Comparison of ENCODE assay signal across 8 cellular contexts in genomic region chr3:141231101-141231922, GRCh38. TPM values are rescaled to one million over a fixed set of nuclear protein-coding genes. Genes with fewer than 3 reads are reported as not detected.
DNase-seq lines count a peak whose midpoint lies in the region; ATAC-seq and TF ChIP-seq lines count a peak whose summit lies in the region.

Gene PXYLP1 (plus strand): TSS chr3:141231825. CDS start chr3:141260176, 28,351 bp downstream.

- no peaks in the 10 kb centered on the region for H3K9me3 ChIP-seq in CD8-positive, alpha-beta T cell (ENCODE audit: low read length)
- no peaks in the 10 kb centered on the region for H3K9me3 ChIP-seq in effector memory CD4-positive, alpha-beta T cell (ENCODE audit: control insufficient read depth, low read length)

- H3K4me3 ChIP-seq in CD8-positive, alpha-beta T cell (ENCODE audit: low read depth, low read length), result peak within 1 kb of the TSS; percentile 94
- H3K4me3 ChIP-seq in effector memory CD4-positive, alpha-beta T cell (ENCODE audit: insufficient read depth, low read depth, low read length, poor library complexity, severe bottlenecking), result peak within 1 kb of the TSS; percentile 90

- H3K4me3 Mint-ChIP-seq in CD8-positive, alpha-beta T cell, result peak within 1 kb of the TSS; percentile 91

- peak; percentile 66 for TF ChIP-seq CTCF in CD8-positive, alpha-beta T cell (IDR thresholded peaks at IDR 0.05)

- H3K27ac ChIP-seq in CD8-positive, alpha-beta T cell (ENCODE audit: low read depth, low read length), result peak within 1 kb of the TSS; percentile 94
- H3K27ac ChIP-seq in effector memory CD4-positive, alpha-beta T cell (ENCODE audit: insufficient read depth, low read length, poor library complexity, severe bottlenecking), result peak within 1 kb of the TSS; percentile 82

- H3K9me3 Mint-ChIP-seq in CD8-positive, alpha-beta T cell, result no peaks in the 10 kb centered on the region

- no peaks in the 10 kb centered on the region for H3K36me3 ChIP-seq in CD8-positive, alpha-beta T cell (ENCODE audit: insufficient read depth, low read length)
- H3K36me3 ChIP-seq in effector memory CD4-positive, alpha-beta T cell (ENCODE audit: control insufficient read depth, insufficient read depth, low read length), result no peaks in the 10 kb centered on the region

- H3K36me3 Mint-ChIP-seq in CD8-positive, alpha-beta T cell, result peaks cover 17% of the 10 kb centered on the region

- H3K4me1 Mint-ChIP-seq in CD8-positive, alpha-beta T cell (ENCODE audit: low read depth), result peaks cover 51% of the 10 kb centered on the region

- ATAC-seq in CD8-positive, alpha-beta T cell, result peak; percentile 90
- ATAC-seq in GM19372 (IDR thresholded peaks at IDR 0.05; ENCODE audit: low read depth, unreplicated experiment) (peak; percentile 94), HG03521 (IDR thresholded peaks at IDR 0.05; ENCODE audit: unreplicated experiment) (peak; percentile 96)

- H3K27me3 ChIP-seq in CD8-positive, alpha-beta T cell (ENCODE audit: insufficient read depth, low read length), result no peaks in the 10 kb centered on the region
- H3K27me3 ChIP-seq in effector memory CD4-positive, alpha-beta T cell (replicated peaks; ENCODE audit: control insufficient read depth, insufficient read depth, low read length, poor library complexity, severe bottlenecking), result no peaks in the 10 kb centered on the region

- CTCF ChIA-PET in CD8-positive, alpha-beta T cell (lab: Charles Lee), result interaction anchor here (0.6 to 9.3 kb wide), 31 partner anchors 8 to 228 kb away, joined by 3 to 144 read pairs (median 6); no protein-coding TSS in a partner anchor

- H3K4me1 ChIP-seq in CD8-positive, alpha-beta T cell (ENCODE audit: insufficient read depth, low read length), result peaks cover 42% of the 10 kb centered on the region
- peaks cover 10% of the 10 kb centered on the region for H3K4me1 ChIP-seq in effector memory CD4-positive, alpha-beta T cell (ENCODE audit: control insufficient read depth, insufficient read depth, low read length, poor library complexity, severe bottlenecking)

- intact Hi-C loops in CD8-positive, alpha-beta T cell (cut with DNase I, micrococcal nuclease), result loop anchor here (1.0 to 10.0 kb wide), 11 partner anchors 25 to 1343 kb away; partner anchors contain the start of genes ATP1B3 (in 1 of the 2), ATR (in 1 of the 2), RNF7 (in 1 of the 2) and SLC25A36 (in 1 of the 2)

- POLR2A ChIA-PET in CD8-positive, alpha-beta T cell (lab: Charles Lee), result interaction anchor here (0.6 to 9.0 kb wide), 30 partner anchors 9 to 1771 kb away, joined by 3 to 198 read pairs (median 5); partner anchors contain the start of gene U2SURP

- DNase-seq in CD8-positive, alpha-beta T cell, result peak; percentile 78 to 95 (median 89)
- peak; percentile 44 for DNase-seq in NCI-H82 treated with DMSO at 0.1 percent for 48 hours (lab: John Stamatoyannopoulos, UW; ENCODE audit: unreplicated experiment)
- DNase-seq in activated CD8-positive, alpha-beta memory T cell treated with anti-CD3 and anti-CD28 coated beads for 1 hour (ENCODE audit: extremely low read depth in 1 of 2, low read depth in 1 of 2), result peak; percentile 60 to 84
- peak; percentile 77 to 82 (median 80) for DNase-seq in effector memory CD4-positive, alpha-beta T cell
- peak; percentile 97 for DNase-seq in mesenteric fat pad (ENCODE audit: low spot score)
- peak; percentile 77 for DNase-seq in stimulated activated CD8-positive, alpha-beta memory T cell treated with anti-CD3 and anti-CD28 coated beads, Interleukin-15, amount 100 ng/mL, for 24 hours (ENCODE audit: low read depth)

- H3K27ac Mint-ChIP-seq in CD8-positive, alpha-beta T cell, result peak within 1 kb of the TSS; percentile 98

- H3K27me3 Mint-ChIP-seq in CD8-positive, alpha-beta T cell (ENCODE audit: low read depth), result no peaks in the 10 kb centered on the region

RNA-seq across cellular contexts. Expression of gene PXYLP1, which starts in this region (rescaled TPM):
- total RNA-seq in CD8-positive, alpha-beta T cell, result 10 to 100 TPM; 14.5 to 21.8 TPM
- 7.1 TPM for total RNA-seq in mesenteric fat pad

Comparison
In these comparisons a context has a peak if more than half of its experiments do, and no peak if none do; other contexts are left out.
1. Peak in every context shown above with its lines: DNase-seq, ATAC-seq, H3K4me3 ChIP-seq and H3K27ac ChIP-seq.
2. DNase-seq: peak in every context shown above with its lines; median percentile 97 in mesenteric fat pad; 89 in CD8-positive, alpha-beta T cell; 80 in effector memory CD4-positive, alpha-beta T cell; 77 in stimulated activated CD8-positive, alpha-beta memory T cell treated with anti-CD3 and anti-CD28 coated beads, Interleukin-15, amount 100 ng/mL, for 24 hours; 72 in activated CD8-positive, alpha-beta memory T cell treated with anti-CD3 and anti-CD28 coated beads for 1 hour; 44 in NCI-H82 treated with DMSO at 0.1 percent for 48 hours.